8 cellular contexts compared by ENCODE assay signal in the genomic region with DNA sequence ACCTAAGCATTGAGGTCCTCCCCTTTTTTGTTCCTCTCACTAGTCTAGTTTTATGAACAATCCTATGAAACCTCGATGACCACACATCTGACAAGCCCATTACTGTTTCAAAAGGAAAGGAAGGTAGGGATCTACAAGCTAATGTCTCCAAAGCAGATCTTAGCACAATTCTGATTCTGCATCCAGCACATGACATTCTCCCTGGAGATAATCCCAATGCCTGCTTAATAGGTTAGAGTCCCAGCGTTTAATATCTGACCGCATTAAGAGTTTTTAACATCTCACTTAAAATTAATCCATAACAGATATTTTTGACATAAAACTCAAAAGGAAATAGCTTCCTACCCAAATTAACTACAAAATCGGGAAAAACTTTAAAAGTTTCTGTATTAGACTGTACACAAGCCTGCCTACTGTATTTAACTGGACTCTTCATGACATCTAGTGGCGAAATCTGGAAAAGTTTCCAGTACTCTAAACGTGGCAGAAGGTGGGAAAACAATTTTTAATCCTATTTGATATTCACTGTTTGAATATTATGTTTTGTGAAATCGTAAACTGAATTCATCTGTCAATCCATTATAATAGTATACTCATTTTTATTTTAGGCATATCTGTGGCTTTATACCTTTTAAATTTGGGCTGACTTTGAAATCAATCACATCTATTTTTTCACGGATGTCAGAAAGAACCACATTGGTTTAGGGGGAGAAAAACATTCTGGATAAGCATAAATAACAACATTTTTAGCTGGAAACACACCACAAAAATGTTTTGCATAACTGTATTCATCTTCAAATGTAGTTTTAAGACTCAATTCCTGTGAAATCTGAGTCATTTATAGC.
DNase-seq lines count a peak whose midpoint lies in the region; ATAC-seq, FAIRE-seq and TF ChIP-seq lines count a peak whose summit lies in the region.

No MANE protein-coding gene starts in this region.

- no peaks in the 10 kb centered on the region for H3K36me3 ChIP-seq in MM.1S (replicated peaks; ENCODE audit: insufficient read depth, low read length)
- H3K36me3 ChIP-seq in pancreas, result no peaks in the 10 kb centered on the region

- H3K27ac ChIP-seq in MM.1S (ENCODE audit: low read length) (no peak overlapping the region), pancreas (no peak overlapping the region)

- intact Hi-C loops in pancreas (cut with DNase I), result loop anchor here in 2 of 3 donors (10.0 kb wide), 3 partner anchors 1151 to 1341 kb away; no protein-coding TSS in a partner anchor

- H3K4me1 ChIP-seq in MM.1S (ENCODE audit: low read length) (no peaks in the 10 kb centered on the region), pancreas (peaks cover 11 to 16% (median 15%) of the 10 kb centered on the region in 3 donors)

- no peaks in the 10 kb centered on the region for H3K79me2 ChIP-seq in MM.1S (ENCODE audit: low read length)

- H3K4me3 ChIP-seq in MM.1S (ENCODE audit: low read length), result no peak overlapping the region
- no peak overlapping the region for H3K4me3 ChIP-seq in fibroblast of the aortic adventitia (ENCODE audit: low read depth, low read length)
- H3K4me3 ChIP-seq in pancreas, result no peak overlapping the region

- peak; percentile 95 for FAIRE-seq in pancreas (lab: Jason Lieb, UNC)

- no peaks in the 10 kb centered on the region for H3K9me3 ChIP-seq in MM.1S (replicated peaks; ENCODE audit: insufficient read depth, low read length)
- H3K9me3 ChIP-seq in pancreas, result no peaks in the 10 kb centered on the region

- 27 to 29% methylated on average over 8 of the region's 8 CpGs for WGBS in pancreas, 2 donors

- peak; percentile 42 to 59 for DNase-seq in AML-193 (lab: John Stamatoyannopoulos, UW)
- peak; percentile 55 for DNase-seq in MM.1S
- DNase-seq in SHP77 treated with DMSO at 0.1 percent for 48 hours (lab: John Stamatoyannopoulos, UW), result peak; percentile 31
- peak; percentile 83 for DNase-seq in fibroblast of the aortic adventitia (ENCODE audit: low read depth)
- no peak for DNase-seq in pancreas

- no peak overlapping the region for H3K9ac ChIP-seq in MM.1S (ENCODE audit: low read length)

- TF ChIP-seq CTCF in MM.1S (IDR thresholded peaks at IDR 0.05; ENCODE audit: low read length) (peak; percentile 63), fibroblast of the aortic adventitia (IDR thresholded peaks at IDR 0.05; ENCODE audit: insufficient read depth, low read length) (peak; percentile 62), pancreas (IDR thresholded peaks at IDR 0.05) (peak in 3 of 4 donors; percentile 32 to 57 (median 52))

- no peaks in the 10 kb centered on the region for H3F3A ChIP-seq in MM.1S (ENCODE audit: insufficient read depth, low read length)

- H4K20me1 ChIP-seq in MM.1S (ENCODE audit: insufficient read depth, low read length), result no peaks in the 10 kb centered on the region

- H3K27me3 ChIP-seq in MM.1S (replicated peaks; ENCODE audit: insufficient read depth, low read length), result no peaks in the 10 kb centered on the region
- no peaks in the 10 kb centered on the region for H3K27me3 ChIP-seq in pancreas

- no peaks in the 10 kb centered on the region for H3K9me2 ChIP-seq in MM.1S (replicated peaks; ENCODE audit: insufficient read depth, low read length)

- no peak overlapping the region for H3K4me2 ChIP-seq in MM.1S (ENCODE audit: low read depth, low read length)

- no peak overlapping the region for H2AFZ ChIP-seq in MM.1S (ENCODE audit: low read length)

- ATAC-seq in GM18907 (IDR thresholded peaks at IDR 0.05; ENCODE audit: unreplicated experiment) (peak; percentile 71), pancreas (peak; percentile 81 to 93 (median 90)), HG03342 (IDR thresholded peaks at IDR 0.05; ENCODE audit: unreplicated experiment) (no peak), HG03045 (IDR thresholded peaks at IDR 0.05; ENCODE audit: unreplicated experiment) (no peak)

Comparison
In these comparisons a context has a peak if more than half of its experiments do, and no peak if none do; other contexts are left out.
1. DNase-seq: peak in AML-193 (2 of 2), MM.1S (single experiment), SHP77 treated with DMSO at 0.1 percent for 48 hours (single experiment) and fibroblast of the aortic adventitia (single experiment); none in pancreas (0 of 6).
2. ATAC-seq: peak in GM18907 (single experiment) and pancreas (4 of 4); none in HG03342 (single experiment) and HG03045 (single experiment).
3. Peak in every context shown above with its lines, with median percentiles within 50 percentile points of each other: CTCF ChIP-seq.